ENCODE assay signal across 19 cellular contexts in the genomic region with DNA sequence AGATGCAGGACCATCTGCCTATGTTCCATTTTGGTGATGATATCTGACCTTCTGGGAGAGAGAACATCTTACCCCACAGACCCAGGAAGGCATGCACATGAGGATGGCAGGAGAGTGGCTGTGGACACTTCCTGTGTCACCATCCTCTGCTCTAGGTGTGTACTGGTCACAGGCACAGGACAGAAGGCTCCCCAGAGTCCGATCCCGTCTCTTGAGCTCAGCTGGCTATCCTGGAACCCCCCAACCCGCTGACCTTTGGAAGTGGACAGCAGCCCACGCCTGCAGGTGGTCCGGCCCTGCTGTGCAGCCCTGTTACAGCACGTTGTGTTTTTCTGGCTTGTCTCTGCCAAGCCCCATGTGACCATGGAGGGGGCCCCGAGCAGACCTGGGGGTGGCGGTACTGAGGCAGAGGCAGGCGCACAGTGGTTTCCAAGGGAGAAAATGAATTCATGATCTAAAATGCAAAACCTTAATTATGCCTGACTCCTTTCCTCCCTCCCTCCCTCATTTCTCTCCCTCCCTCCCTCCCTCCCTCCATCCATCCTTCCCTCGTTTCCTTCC.
"Had no signal": no experiment of that assay in that cellular context is flagged by ENCODE, and none has a peak within 500 bp of the region (broad histone marks: within the 10 kb centered on the region; RNA-seq: fewer than 3 reads in every experiment).

No MANE protein-coding gene starts in this region.

- H3K4me1 Mint-ChIP-seq: activated CD4-positive, alpha-beta T cell treated with anti-CD3 and anti-CD28 coated beads, Interleukin-2, amount 10 ng/mL, durations not matched to agents 24 days and 14 days had no signal

- ATAC-seq: gastrocnemius medialis; left lung; mucosa of descending colon; natural killer cell; stimulated activated naive B cell treated with anti-CD40 and anti-IgM and Interleukin-4, amounts not matched to agents 10 μg/mL and 1 μg/mL and 100 μg/mL, for 72 hours; upper lobe of right lung had no signal

- H3K36me3 ChIP-seq: gastrocnemius medialis, heart right ventricle, left lung, sigmoid colon, suprapubic skin, upper lobe of right lung had no signal

- H3K27me3 Mint-ChIP-seq: activated B cell treated with CpG ODN at 0.5 μM for 24 hours; activated CD4-positive, alpha-beta T cell treated with anti-CD3 and anti-CD28 coated beads, Interleukin-2, amount 10 ng/mL, durations not matched to agents 24 days and 14 days; activated naive CD4-positive, alpha-beta T cell treated with anti-CD3 and anti-CD28 coated beads, Interleukin-2, amount 10 ng/mL, durations not matched to agents 7 days and 5 days; stimulated activated naive B cell treated with anti-CD40 and anti-IgM and Interleukin-4, amounts not matched to agents 10 μg/mL and 1 μg/mL and 100 μg/mL, for 72 hours had no signal

- H3K27ac ChIP-seq: epithelial cell of prostate, gastrocnemius medialis, heart right ventricle, left lung, sigmoid colon, suprapubic skin, upper lobe of right lung had no signal

- H3K4me3 ChIP-seq: gastrocnemius medialis, heart right ventricle, left lung, mucosa of descending colon, sigmoid colon, suprapubic skin, upper lobe of right lung had no signal

- H3K4me1 ChIP-seq: suprapubic skin, upper lobe of right lung had no signal

- H3K9me3 Mint-ChIP-seq: activated B cell treated with CpG ODN at 0.5 μM for 24 hours; activated CD4-positive, alpha-beta T cell treated with anti-CD3 and anti-CD28 coated beads, Interleukin-2, amount 10 ng/mL, durations not matched to agents 24 days and 14 days; activated naive CD4-positive, alpha-beta T cell treated with anti-CD3 and anti-CD28 coated beads, Interleukin-2, amount 10 ng/mL, durations not matched to agents 7 days and 5 days; natural killer cell; stimulated activated naive B cell treated with anti-CD40 and anti-IgM and Interleukin-4, amounts not matched to agents 10 μg/mL and 1 μg/mL and 100 μg/mL, for 72 hours had no signal

- DNase-seq: activated B cell treated with CpG ODN at 0.5 μM for 24 hours; activated CD4-positive, alpha-beta T cell treated with anti-CD3 and anti-CD28 coated beads, Interleukin-2, amount 10 ng/mL, durations not matched to agents 24 days and 14 days; activated CD8-positive, alpha-beta memory T cell treated with anti-CD3 and anti-CD28 coated beads for 24 hours; activated naive CD4-positive, alpha-beta T cell treated with anti-CD3 and anti-CD28 coated beads, Interleukin-2, amount 10 ng/mL, durations not matched to agents 7 days and 5 days; cortex of kidney; effector memory CD4-positive, alpha-beta T cell; gastrocnemius medialis; heart right ventricle; mucosa of descending colon; natural killer cell; occipital lobe; sigmoid colon; stimulated activated CD4-positive, alpha-beta T cell treated with anti-CD3 and anti-CD28 coated beads, Interleukin-2, amount 100 ng/mL, for 24 hours; stimulated activated naive B cell treated with anti-CD40 and anti-IgM and Interleukin-4, amounts not matched to agents 10 μg/mL and 1 μg/mL and 100 μg/mL, for 72 hours; upper lobe of right lung had no signal

- H3K4me3 Mint-ChIP-seq: activated B cell treated with CpG ODN at 0.5 μM for 24 hours; activated CD4-positive, alpha-beta T cell treated with anti-CD3 and anti-CD28 coated beads, Interleukin-2, amount 10 ng/mL, durations not matched to agents 24 days and 14 days; activated naive CD4-positive, alpha-beta T cell treated with anti-CD3 and anti-CD28 coated beads, Interleukin-2, amount 10 ng/mL, durations not matched to agents 7 days and 5 days; natural killer cell had no signal

- FAIRE-seq: islet of Langerhans had no signal

- H3K36me3 Mint-ChIP-seq: activated naive CD4-positive, alpha-beta T cell treated with anti-CD3 and anti-CD28 coated beads, Interleukin-2, amount 10 ng/mL, durations not matched to agents 7 days and 5 days; natural killer cell had no signal

- H3K9me3 ChIP-seq: gastrocnemius medialis, heart right ventricle, left lung, mucosa of descending colon, sigmoid colon, suprapubic skin, upper lobe of right lung had no signal

- H3K27me3 ChIP-seq: gastrocnemius medialis, heart right ventricle, left lung, sigmoid colon, suprapubic skin, upper lobe of right lung had no signal

- H3K27ac Mint-ChIP-seq: activated B cell treated with CpG ODN at 0.5 μM for 24 hours; activated CD4-positive, alpha-beta T cell treated with anti-CD3 and anti-CD28 coated beads, Interleukin-2, amount 10 ng/mL, durations not matched to agents 24 days and 14 days; activated naive CD4-positive, alpha-beta T cell treated with anti-CD3 and anti-CD28 coated beads, Interleukin-2, amount 10 ng/mL, durations not matched to agents 7 days and 5 days; natural killer cell had no signal
